Comparison of ENCODE assay signal across 38 cellular contexts in genomic region chr1:37983546-37983945, GRCh38.
"Had no signal": no experiment of that assay in that cellular context is flagged by ENCODE, and none has a peak within 500 bp of the region (broad histone marks: within the 10 kb centered on the region; RNA-seq: fewer than 3 reads in every experiment).

No MANE protein-coding gene starts in this region.

- H3K27me3 ChIP-seq: ascending aorta, cardiac muscle cell had no signal

- H3K4me3 ChIP-seq: ascending aorta, cardiac muscle cell had no signal

- H3K27me3 Mint-ChIP-seq: activated CD4-positive, alpha-beta memory T cell treated with anti-CD3 and anti-CD28 coated beads, Interleukin-2, amount 10 ng/mL, durations not matched to agents 7 days and 5 days; activated CD4-positive, alpha-beta T cell treated with anti-CD3 and anti-CD28 coated beads for 36 hours; activated CD4-positive, alpha-beta T cell treated with anti-CD3 and anti-CD28 coated beads, Interleukin-2, amount 10 ng/mL, durations not matched to agents 7 days and 5 days; activated CD8-positive, alpha-beta memory T cell treated with anti-CD3 and anti-CD28 coated beads, Interleukin-2, amount 10 ng/mL, durations not matched to agents 7 days and 5 days; activated naive CD4-positive, alpha-beta T cell treated with anti-CD3 and anti-CD28 coated beads, Interleukin-2, amount 10 ng/mL, durations not matched to agents 7 days and 5 days; activated naive CD4-positive, alpha-beta T cell treated with anti-CD3 and anti-CD28 coated beads, Interleukin-2, amount 50 U/mL, for 24 hours; activated naive CD8-positive, alpha-beta T cell; activated naive CD8-positive, alpha-beta T cell treated with anti-CD3 and anti-CD28 coated beads, Interleukin-2, amount 10 ng/mL, durations not matched to agents 7 days and 5 days; activated naive CD8-positive, alpha-beta T cell treated with anti-CD3 and anti-CD28 coated beads, Interleukin-2, amount 50 U/mL, for 24 hours; brain; central memory CD8-positive, alpha-beta T cell had no signal

- H3K27ac ChIP-seq: ascending aorta, cardiac muscle cell, VCaP had no signal

- H3K4me3 Mint-ChIP-seq: activated CD4-positive, alpha-beta memory T cell treated with anti-CD3 and anti-CD28 coated beads, Interleukin-2, amount 10 ng/mL, durations not matched to agents 7 days and 5 days; activated CD4-positive, alpha-beta T cell treated with anti-CD3 and anti-CD28 coated beads for 36 hours; activated CD4-positive, alpha-beta T cell treated with anti-CD3 and anti-CD28 coated beads, Interleukin-2, amount 10 ng/mL, durations not matched to agents 7 days and 5 days; activated CD8-positive, alpha-beta memory T cell treated with anti-CD3 and anti-CD28 coated beads, Interleukin-2, amount 10 ng/mL, durations not matched to agents 7 days and 5 days; activated CD8-positive, alpha-beta T cell treated with anti-CD3 and anti-CD28 coated beads, Interleukin-2, amount 10 ng/mL, durations not matched to agents 7 days and 5 days; activated naive CD4-positive, alpha-beta T cell treated with anti-CD3 and anti-CD28 coated beads, Interleukin-2, amount 10 ng/mL, durations not matched to agents 7 days and 5 days; activated naive CD4-positive, alpha-beta T cell treated with anti-CD3 and anti-CD28 coated beads, Interleukin-2, amount 50 U/mL, for 24 hours; activated naive CD8-positive, alpha-beta T cell; activated naive CD8-positive, alpha-beta T cell treated with anti-CD3 and anti-CD28 coated beads, Interleukin-2, amount 10 ng/mL, durations not matched to agents 7 days and 5 days; activated naive CD8-positive, alpha-beta T cell treated with anti-CD3 and anti-CD28 coated beads, Interleukin-2, amount 50 U/mL, for 24 hours; brain; central memory CD8-positive, alpha-beta T cell; T-helper 1 cell treated with Interleukin-12 subunit alpha and Interleukin-12 subunit beta and Interleukin-4 antibody, amounts not matched to agents 30 μg/mL and 1 μg/mL, for 36 hours; T-helper 2 cell treated with Interferon-gamma antibody and Interleukin-4, amounts not matched to agents 5 μg/mL and 100 μg/mL, for 36 hours had no signal

- ATAC-seq: activated CD4-positive, alpha-beta T cell treated with anti-CD3 and anti-CD28 coated beads for 36 hours; activated CD4-positive, CD25-positive, alpha-beta regulatory T cell treated with anti-CD3 and anti-CD28 coated beads, Interleukin-2, amount 50 U/mL, for 24 hours; activated CD8-positive, alpha-beta memory T cell treated with anti-CD3 and anti-CD28 coated beads, Interleukin-2, amount 10 ng/mL, durations not matched to agents 7 days and 5 days; activated CD8-positive, alpha-beta T cell treated with anti-CD3 and anti-CD28 coated beads, Interleukin-2, amount 10 ng/mL, durations not matched to agents 7 days and 5 days; activated naive CD8-positive, alpha-beta T cell treated with anti-CD3 and anti-CD28 coated beads, Interleukin-2, amount 50 U/mL, for 24 hours had no signal

- FAIRE-seq: bronchial epithelial cell, TTC549 had no signal

- H3K9me3 Mint-ChIP-seq: activated CD4-positive, alpha-beta memory T cell treated with anti-CD3 and anti-CD28 coated beads, Interleukin-2, amount 10 ng/mL, durations not matched to agents 7 days and 5 days; activated CD4-positive, alpha-beta T cell treated with anti-CD3 and anti-CD28 coated beads, Interleukin-2, amount 10 ng/mL, durations not matched to agents 7 days and 5 days; activated naive CD4-positive, alpha-beta T cell treated with anti-CD3 and anti-CD28 coated beads, Interleukin-2, amount 10 ng/mL, durations not matched to agents 7 days and 5 days; activated naive CD4-positive, alpha-beta T cell treated with anti-CD3 and anti-CD28 coated beads, Interleukin-2, amount 50 U/mL, for 24 hours; activated naive CD8-positive, alpha-beta T cell treated with anti-CD3 and anti-CD28 coated beads, Interleukin-2, amount 10 ng/mL, durations not matched to agents 7 days and 5 days; activated naive CD8-positive, alpha-beta T cell treated with anti-CD3 and anti-CD28 coated beads, Interleukin-2, amount 50 U/mL, for 24 hours; activated T-helper 2 cell treated with anti-CD3 and anti-CD28 coated beads, Interferon-gamma antibody, Interleukin-2, Interleukin-4, amounts not matched to agents 10 μg/mL and 5 μg/mL and 100 μg/mL, durations not matched to agents 14 hours and 24 hours and 36 hours; brain; central memory CD8-positive, alpha-beta T cell; T-helper 1 cell treated with Interleukin-12 subunit alpha and Interleukin-12 subunit beta and Interleukin-4 antibody, amounts not matched to agents 30 μg/mL and 1 μg/mL, for 36 hours; T-helper 2 cell treated with Interferon-gamma antibody and Interleukin-4, amounts not matched to agents 5 μg/mL and 100 μg/mL, for 36 hours had no signal

- H3K9me3 ChIP-seq: ascending aorta had no signal

- DNase-seq: activated CD4-positive, alpha-beta memory T cell treated with anti-CD3 and anti-CD28 coated beads, Interleukin-2, amount 10 ng/mL, durations not matched to agents 7 days and 5 days; activated CD4-positive, alpha-beta T cell treated with anti-CD3 and anti-CD28 coated beads for 1 hour; activated CD4-positive, alpha-beta T cell treated with anti-CD3 and anti-CD28 coated beads for 36 hours; activated CD4-positive, alpha-beta T cell treated with anti-CD3 and anti-CD28 coated beads for 48 hours; activated CD4-positive, alpha-beta T cell treated with anti-CD3 and anti-CD28 coated beads, Interleukin-2, amount 10 ng/mL, durations not matched to agents 7 days and 5 days; activated CD4-positive, alpha-beta T cell treated with anti-CD3 and anti-CD28 coated beads, Interleukin-2, amount 50 U/mL, for 48 hours; activated CD4-positive, CD25-positive, alpha-beta regulatory T cell; activated CD8-positive, alpha-beta memory T cell treated with anti-CD3 and anti-CD28 coated beads for 24 hours; activated CD8-positive, alpha-beta memory T cell treated with anti-CD3 and anti-CD28 coated beads, Interleukin-2, amount 10 ng/mL, durations not matched to agents 7 days and 5 days; activated CD8-positive, alpha-beta memory T cell treated with anti-CD3 and anti-CD28 coated beads, Interleukin-2, amount 50 U/mL, for 48 hours; activated CD8-positive, alpha-beta T cell treated with anti-CD3 and anti-CD28 coated beads, Interleukin-2, amount 10 ng/mL, durations not matched to agents 7 days and 5 days; activated effector memory CD4-positive, alpha-beta T cell treated with Interleukin-2 at 50 U/mL for 16 hours; activated gamma-delta T cell; activated naive CD4-positive, alpha-beta T cell treated with anti-CD3 and anti-CD28 coated beads, Interleukin-2, amount 10 ng/mL, durations not matched to agents 7 days and 5 days; activated naive CD4-positive, alpha-beta T cell treated with Interleukin-2 at 50 U/mL for 16 hours; activated naive CD8-positive, alpha-beta T cell treated with anti-CD3 and anti-CD28 coated beads, Interleukin-2, amount 10 ng/mL, durations not matched to agents 7 days and 5 days; activated naive CD8-positive, alpha-beta T cell treated with anti-CD3 and anti-CD28 coated beads, Interleukin-2, amount 50 U/mL, for 24 hours; activated T-cell treated with anti-CD3 and anti-CD28 coated beads, Interleukin-2, amount 50 U/mL, for 48 hours; amygdala; anterior cingulate cortex; caudate nucleus; cerebellar nuclear complex; T-helper 1 cell; T-helper 2 cell; T-helper 9 cell had no signal

- H3K27ac Mint-ChIP-seq: activated CD4-positive, alpha-beta memory T cell treated with anti-CD3 and anti-CD28 coated beads, Interleukin-2, amount 10 ng/mL, durations not matched to agents 7 days and 5 days; activated CD4-positive, alpha-beta T cell treated with anti-CD3 and anti-CD28 coated beads for 36 hours; activated CD4-positive, alpha-beta T cell treated with anti-CD3 and anti-CD28 coated beads, Interleukin-2, amount 10 ng/mL, durations not matched to agents 7 days and 5 days; activated CD8-positive, alpha-beta T cell treated with anti-CD3 and anti-CD28 coated beads, Interleukin-2, amount 10 ng/mL, durations not matched to agents 7 days and 5 days; activated naive CD4-positive, alpha-beta T cell treated with anti-CD3 and anti-CD28 coated beads, Interleukin-2, amount 10 ng/mL, durations not matched to agents 7 days and 5 days; activated naive CD4-positive, alpha-beta T cell treated with anti-CD3 and anti-CD28 coated beads, Interleukin-2, amount 50 U/mL, for 24 hours; activated naive CD8-positive, alpha-beta T cell; activated naive CD8-positive, alpha-beta T cell treated with anti-CD3 and anti-CD28 coated beads, Interleukin-2, amount 10 ng/mL, durations not matched to agents 7 days and 5 days; activated naive CD8-positive, alpha-beta T cell treated with anti-CD3 and anti-CD28 coated beads, Interleukin-2, amount 50 U/mL, for 24 hours; activated T-helper 2 cell treated with anti-CD3 and anti-CD28 coated beads, Interferon-gamma antibody, Interleukin-2, Interleukin-4, amounts not matched to agents 10 μg/mL and 5 μg/mL and 100 μg/mL, durations not matched to agents 14 hours and 24 hours and 36 hours; brain; T-helper 1 cell treated with Interleukin-12 subunit alpha and Interleukin-12 subunit beta and Interleukin-4 antibody, amounts not matched to agents 30 μg/mL and 1 μg/mL, for 36 hours; T-helper 2 cell treated with Interferon-gamma antibody and Interleukin-4, amounts not matched to agents 5 μg/mL and 100 μg/mL, for 36 hours had no signal
